Comparison of ENCODE assay signal across 8 cellular contexts in genomic region chr11:31369348-31370329, GRCh38.
DNase-seq lines count a peak whose midpoint lies in the region; ATAC-seq and TF ChIP-seq lines count a peak whose summit lies in the region.

DCDC1 (minus strand) TSS chr11:31369739; CDS start chr11:31328280, 41,459 bp downstream.
A gene with protein sequence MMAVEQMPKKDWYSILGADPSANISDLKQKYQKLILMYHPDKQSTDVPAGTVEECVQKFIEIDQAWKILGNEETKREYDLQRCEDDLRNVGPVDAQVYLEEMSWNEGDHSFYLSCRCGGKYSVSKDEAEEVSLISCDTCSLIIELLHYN (plus strand): TSS chr11:31369860. CDS start chr11:31370749, 889 bp downstream.

- no peak for TF ChIP-seq CTCF in AG10803 (conservative IDR thresholded peaks at IDR 0.05; ENCODE audit: low read length)

- ATAC-seq in GM19035 (IDR thresholded peaks at IDR 0.05; ENCODE audit: unreplicated experiment), result peak; percentile 99
- peak; percentile 98 for ATAC-seq in HG03342 (IDR thresholded peaks at IDR 0.05; ENCODE audit: unreplicated experiment)

- peak; percentile 86 for DNase-seq in AG10803 (ENCODE audit: low read depth)
- DNase-seq in NCI-H345 treated with DMSO at 0.1 percent for 48 hours (lab: John Stamatoyannopoulos, UW; ENCODE audit: unreplicated experiment), result peak; percentile 94
- peak; percentile 85 for DNase-seq in activated CD4-positive, CD25-positive, alpha-beta regulatory T cell treated with anti-CD3 and anti-CD28 coated beads, Interleukin-2, amount 50 U/mL, for 16 hours (ENCODE audit: low read depth, low spot score)
- peak; percentile 95 for DNase-seq in cerebellar cortex (ENCODE audit: low spot score)
- peak; percentile 98 for DNase-seq in islet precursor cell
- peak; percentile 94 for DNase-seq in stimulated activated CD4-positive, alpha-beta T cell treated with anti-CD3 and anti-CD28 coated beads, Interleukin-12 subunit alpha, Interleukin-12 subunit beta, amount 100 ng/mL, for 4 hours

- peak within 1 kb of the TSS; percentile 93 for H3K4me3 ChIP-seq in AG10803 (ENCODE audit: low read length)

Comparison
In these comparisons a context has a peak if more than half of its experiments do, and no peak if none do; other contexts are left out.
1. Peak in every context shown above with its lines: DNase-seq, ATAC-seq and H3K4me3 ChIP-seq.